In genomic region chrX:68090266-68090665, GRCh38 we compare ENCODE assay signal across 21 cellular contexts.
DNase-seq lines count a peak whose midpoint lies in the region; ATAC-seq and TF ChIP-seq lines count a peak whose summit lies in the region.
"Had no signal": no experiment of that assay in that cellular context is flagged by ENCODE, and none has a peak within 500 bp of the region (broad histone marks: within the 10 kb centered on the region; RNA-seq: fewer than 3 reads in every experiment).

No MANE protein-coding gene starts in this region.

- no peaks in the 10 kb centered on the region for H4K20me1 ChIP-seq in hepatocyte (ENCODE audit: insufficient read depth, poor library complexity, severe bottlenecking)

- H3K4me3 Mint-ChIP-seq in HFFc6 = no peak overlapping the region
- H3K4me3 Mint-ChIP-seq: activated CD4-positive, alpha-beta memory T cell treated with anti-CD3 and anti-CD28 coated beads for 36 hours; activated naive CD4-positive, alpha-beta T cell treated with anti-CD3 and anti-CD28 coated beads, Interleukin-2, amount 10 ng/mL, durations not matched to agents 7 days and 5 days; IgD-negative memory B cell; stimulated activated naive CD8-positive, alpha-beta T cell treated with anti-CD3 and anti-CD28 coated beads, Interleukin-15, amount 100 ng/mL, for 72 hours; type B pancreatic cell had no signal

- peaks cover 5% of the 10 kb centered on the region for H3K4me1 ChIP-seq in adipocyte (ENCODE audit: control insufficient read depth, insufficient read depth, low read length)
- no peaks in the 10 kb centered on the region for H3K4me1 ChIP-seq in hepatocyte (ENCODE audit: insufficient read depth)
- H3K4me1 ChIP-seq in vagina = no peaks in the 10 kb centered on the region
- H3K4me1 ChIP-seq: parathyroid adenoma had no signal

- no peak overlapping the region for H3K27ac Mint-ChIP-seq in HFFc6
- H3K27ac Mint-ChIP-seq: activated CD4-positive, alpha-beta memory T cell treated with anti-CD3 and anti-CD28 coated beads for 36 hours; activated naive CD4-positive, alpha-beta T cell treated with anti-CD3 and anti-CD28 coated beads, Interleukin-2, amount 10 ng/mL, durations not matched to agents 7 days and 5 days; IgD-negative memory B cell; stimulated activated naive CD8-positive, alpha-beta T cell treated with anti-CD3 and anti-CD28 coated beads, Interleukin-15, amount 100 ng/mL, for 72 hours; type B pancreatic cell had no signal

- H3K27ac ChIP-seq in hepatocyte = no peak overlapping the region
- H3K27ac ChIP-seq in vagina = no peak overlapping the region
- H3K27ac ChIP-seq: HL-60, parathyroid adenoma had no signal

- no peak overlapping the region for H3K4me2 ChIP-seq in hepatocyte

- H3K79me2 ChIP-seq in hepatocyte = no peaks in the 10 kb centered on the region
- H3K79me2 ChIP-seq: parathyroid adenoma had no signal

- no peaks in the 10 kb centered on the region for H3K27me3 Mint-ChIP-seq in HFFc6 (ENCODE audit: insufficient read depth)
- H3K27me3 Mint-ChIP-seq: activated CD4-positive, alpha-beta memory T cell treated with anti-CD3 and anti-CD28 coated beads for 36 hours; activated naive CD4-positive, alpha-beta T cell treated with anti-CD3 and anti-CD28 coated beads, Interleukin-2, amount 10 ng/mL, durations not matched to agents 7 days and 5 days; IgD-negative memory B cell; stimulated activated naive CD8-positive, alpha-beta T cell treated with anti-CD3 and anti-CD28 coated beads, Interleukin-15, amount 100 ng/mL, for 72 hours; type B pancreatic cell had no signal

- H3K36me3 Mint-ChIP-seq in HFFc6 (ENCODE audit: low read depth) = peaks cover 7% of the 10 kb centered on the region; the same call in 1 of the 2 replicates
- H3K36me3 Mint-ChIP-seq: activated CD4-positive, alpha-beta memory T cell treated with anti-CD3 and anti-CD28 coated beads for 36 hours; activated naive CD4-positive, alpha-beta T cell treated with anti-CD3 and anti-CD28 coated beads, Interleukin-2, amount 10 ng/mL, durations not matched to agents 7 days and 5 days; IgD-negative memory B cell; type B pancreatic cell had no signal

- no peak overlapping the region for H3K4me3 ChIP-seq in adipocyte (ENCODE audit: low read length)
- H3K4me3 ChIP-seq in hepatocyte = no peak overlapping the region
- no peak overlapping the region for H3K4me3 ChIP-seq in vagina
- H3K4me3 ChIP-seq: lung had no signal

- no peak for TF ChIP-seq POLR2A in vagina (IDR thresholded peaks at IDR 0.05)

- intact Hi-C loops in vagina (cut with DNase I) = no loop called here
- intact Hi-C loops in posterior cingulate gyrus (cut with DNase I) = no loop called here

- H3K27me3 ChIP-seq in adipocyte (replicated peaks; ENCODE audit: control insufficient read depth, insufficient read depth, low read length) = peaks cover 14% of the 10 kb centered on the region
- no peaks in the 10 kb centered on the region for H3K27me3 ChIP-seq in hepatocyte
- H3K27me3 ChIP-seq in vagina = no peaks in the 10 kb centered on the region

- peaks cover 3% of the 10 kb centered on the region for H3K4me1 Mint-ChIP-seq in HFFc6 (ENCODE audit: low read depth)
- H3K4me1 Mint-ChIP-seq: activated naive CD4-positive, alpha-beta T cell treated with anti-CD3 and anti-CD28 coated beads, Interleukin-2, amount 10 ng/mL, durations not matched to agents 7 days and 5 days; IgD-negative memory B cell; stimulated activated naive CD8-positive, alpha-beta T cell treated with anti-CD3 and anti-CD28 coated beads, Interleukin-15, amount 100 ng/mL, for 72 hours had no signal

- DNase-seq in AG09319 (ENCODE audit: extremely low read depth, low read depth) = no peak
- no peak for DNase-seq in HFFc6
- DNase-seq in adipocyte (ENCODE audit: low read depth) = peak; percentile 7
- DNase-seq in hepatocyte (ENCODE audit: low spot score) = no peak
- DNase-seq in vagina (ENCODE audit: extremely low spot score in 2 of 2) = no peak
- DNase-seq in HUDEP-2 (lab: John Stamatoyannopoulos, UW; ENCODE audit: unreplicated experiment in 76 of 76) = no peak
- DNase-seq in posterior cingulate gyrus = no peak
- DNase-seq: activated CD4-positive, alpha-beta memory T cell treated with anti-CD3 and anti-CD28 coated beads for 36 hours; activated naive CD4-positive, alpha-beta T cell treated with anti-CD3 and anti-CD28 coated beads, Interleukin-2, amount 10 ng/mL, durations not matched to agents 7 days and 5 days; activated T-cell treated with anti-CD3 and anti-CD28 coated beads, Interleukin-2, amount 50 U/mL, for 1 hour; Calu3; NCI-H2029 treated with DMSO at 0.1 percent for 48 hours; SHP77 treated with DMSO at 0.1 percent for 48 hours; stimulated activated CD4-positive, alpha-beta T cell treated with anti-CD3 and anti-CD28 coated beads, Interleukin-2, amount 100 ng/mL, for 24 hours; stimulated activated naive CD8-positive, alpha-beta T cell treated with anti-CD3 and anti-CD28 coated beads, Interleukin-15, amount 100 ng/mL, for 72 hours had no signal

- no peaks in the 10 kb centered on the region for H3K9me2 ChIP-seq in hepatocyte (replicated peaks; ENCODE audit: insufficient read depth)

- H2AFZ ChIP-seq in hepatocyte = no peak overlapping the region
- H2AFZ ChIP-seq: parathyroid adenoma had no signal

- no peaks in the 10 kb centered on the region for H3K9me3 Mint-ChIP-seq in HFFc6
- H3K9me3 Mint-ChIP-seq: activated CD4-positive, alpha-beta memory T cell treated with anti-CD3 and anti-CD28 coated beads for 36 hours; activated naive CD4-positive, alpha-beta T cell treated with anti-CD3 and anti-CD28 coated beads, Interleukin-2, amount 10 ng/mL, durations not matched to agents 7 days and 5 days; stimulated activated naive CD8-positive, alpha-beta T cell treated with anti-CD3 and anti-CD28 coated beads, Interleukin-15, amount 100 ng/mL, for 72 hours; type B pancreatic cell had no signal

- TF ChIP-seq CTCF in AG09319 (IDR thresholded peaks at IDR 0.05; ENCODE audit: low read depth, low read length) (peak; percentile 8), HFFc6 (IDR thresholded peaks at IDR 0.05) (peak; percentile 32; the same call in 1 of the 2 replicates), hepatocyte (IDR thresholded peaks at IDR 0.05; ENCODE audit: poor library complexity) (peak; percentile 17), vagina (IDR thresholded peaks at IDR 0.05) (no peak)

- H3K36me3 ChIP-seq in adipocyte (ENCODE audit: control insufficient read depth, insufficient read depth, low read length, severe bottlenecking) (peaks cover 3% of the 10 kb centered on the region), hepatocyte (replicated peaks; ENCODE audit: insufficient read depth, low read depth) (no peaks in the 10 kb centered on the region), vagina (no peaks in the 10 kb centered on the region)

- H3K9me3 ChIP-seq in adipocyte (ENCODE audit: control insufficient read depth, low read length) (no peaks in the 10 kb centered on the region), hepatocyte (ENCODE audit: low read depth) (no peaks in the 10 kb centered on the region), vagina (no peaks in the 10 kb centered on the region)

- H3K9ac ChIP-seq in adipocyte (ENCODE audit: low read length) = no peak overlapping the region
- H3K9ac ChIP-seq: parathyroid adenoma had no signal

- WGBS in hepatocyte (ENCODE audit: low lambda C conversion rate, missing lambda C conversion rate) = 67% methylated on average over 1 of the region's 1 CpG

- ATAC-seq in GM21717 (IDR thresholded peaks at IDR 0.05; ENCODE audit: unreplicated experiment) = no peak
- ATAC-seq: stimulated activated naive CD8-positive, alpha-beta T cell treated with anti-CD3 and anti-CD28 coated beads, Interleukin-15, amount 100 ng/mL, for 72 hours had no signal

Comparison
In these comparisons a context has a peak if more than half of its experiments do, and no peak if none do; other contexts are left out.
1. CTCF ChIP-seq: peak in AG09319 (single experiment), HFFc6 (single experiment) and hepatocyte (single experiment); none in vagina (0 of 3).